Comparison of ENCODE assay signal across 1 cellular context in the genomic region with DNA sequence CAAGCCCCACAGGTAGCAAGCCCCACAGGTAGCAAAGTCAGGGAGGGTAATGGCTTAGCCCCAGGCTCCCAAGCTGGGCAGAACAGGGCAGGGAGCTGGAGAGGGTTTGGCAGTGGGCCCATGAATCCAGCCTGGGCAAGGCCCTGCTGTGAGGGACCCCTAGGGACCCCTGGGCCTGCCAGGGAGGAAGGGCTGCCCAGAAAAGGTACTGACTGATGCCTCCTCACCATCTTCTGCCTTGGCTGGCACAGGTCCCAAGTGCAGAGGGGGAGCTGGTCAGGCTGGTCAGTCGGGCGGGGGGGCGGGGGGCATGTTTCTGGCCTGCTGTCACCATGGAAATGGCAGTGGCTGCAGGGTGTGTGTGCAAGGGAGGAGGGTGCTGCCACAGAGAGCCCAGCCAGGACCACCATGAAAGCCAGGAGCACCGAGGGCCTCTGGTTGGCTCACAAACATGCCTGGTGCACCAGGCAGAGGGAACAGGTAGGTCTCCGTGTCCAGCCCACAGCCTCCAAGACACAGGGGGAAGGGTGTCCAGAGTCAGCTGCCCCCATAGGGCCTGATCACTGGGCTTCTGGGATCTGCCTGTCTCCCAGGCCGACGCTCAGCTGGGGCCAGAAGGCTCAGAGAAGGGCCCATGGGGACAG.
TF ChIP-seq lines count a peak whose summit lies in the region.

No MANE protein-coding gene starts in this region.

TF ChIP-seq in HCT116, 20 proteins besides CTCF, POLR2A, EP300 and RAD21 (continued from another document):
- TF ChIP-seq, protein P1, sequence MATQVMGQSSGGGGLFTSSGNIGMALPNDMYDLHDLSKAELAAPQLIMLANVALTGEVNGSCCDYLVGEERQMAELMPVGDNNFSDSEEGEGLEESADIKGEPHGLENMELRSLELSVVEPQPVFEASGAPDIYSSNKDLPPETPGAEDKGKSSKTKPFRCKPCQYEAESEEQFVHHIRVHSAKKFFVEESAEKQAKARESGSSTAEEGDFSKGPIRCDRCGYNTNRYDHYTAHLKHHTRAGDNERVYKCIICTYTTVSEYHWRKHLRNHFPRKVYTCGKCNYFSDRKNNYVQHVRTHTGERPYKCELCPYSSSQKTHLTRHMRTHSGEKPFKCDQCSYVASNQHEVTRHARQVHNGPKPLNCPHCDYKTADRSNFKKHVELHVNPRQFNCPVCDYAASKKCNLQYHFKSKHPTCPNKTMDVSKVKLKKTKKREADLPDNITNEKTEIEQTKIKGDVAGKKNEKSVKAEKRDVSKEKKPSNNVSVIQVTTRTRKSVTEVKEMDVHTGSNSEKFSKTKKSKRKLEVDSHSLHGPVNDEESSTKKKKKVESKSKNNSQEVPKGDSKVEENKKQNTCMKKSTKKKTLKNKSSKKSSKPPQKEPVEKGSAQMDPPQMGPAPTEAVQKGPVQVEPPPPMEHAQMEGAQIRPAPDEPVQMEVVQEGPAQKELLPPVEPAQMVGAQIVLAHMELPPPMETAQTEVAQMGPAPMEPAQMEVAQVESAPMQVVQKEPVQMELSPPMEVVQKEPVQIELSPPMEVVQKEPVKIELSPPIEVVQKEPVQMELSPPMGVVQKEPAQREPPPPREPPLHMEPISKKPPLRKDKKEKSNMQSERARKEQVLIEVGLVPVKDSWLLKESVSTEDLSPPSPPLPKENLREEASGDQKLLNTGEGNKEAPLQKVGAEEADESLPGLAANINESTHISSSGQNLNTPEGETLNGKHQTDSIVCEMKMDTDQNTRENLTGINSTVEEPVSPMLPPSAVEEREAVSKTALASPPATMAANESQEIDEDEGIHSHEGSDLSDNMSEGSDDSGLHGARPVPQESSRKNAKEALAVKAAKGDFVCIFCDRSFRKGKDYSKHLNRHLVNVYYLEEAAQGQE (IDR thresholded peaks at IDR 0.05; ENCODE audit: low read depth) = no peak
- TF ChIP-seq ELF1 (IDR thresholded peaks at IDR 0.05; ENCODE audit: borderline replicate concordance, low read depth) (no peak), EZH2 (IDR thresholded peaks at IDR 0.05) (no peak), CEBPB (IDR thresholded peaks at IDR 0.05; ENCODE audit: low read depth) (no peak)
